ENCODE assay signal across 26 cellular contexts in genomic region chr5:125766706-125767105, GRCh38.
"Had no signal": no experiment of that assay in that cellular context is flagged by ENCODE, and none has a peak within 500 bp of the region (broad histone marks: within the 10 kb centered on the region; RNA-seq: fewer than 3 reads in every experiment).

No MANE protein-coding gene starts in this region.

- H3K9me3 ChIP-seq: colonic mucosa, esophagus muscularis mucosa, esophagus squamous epithelium, gastrocnemius medialis, heart left ventricle had no signal

- H3K36me3 ChIP-seq: colonic mucosa, esophagus muscularis mucosa, esophagus squamous epithelium, gastrocnemius medialis, gastroesophageal sphincter, heart left ventricle, heart right ventricle had no signal

- FAIRE-seq: colon, endothelial cell of umbilical vein had no signal

- H3K27ac ChIP-seq: colonic mucosa, coronary artery, dorsolateral prefrontal cortex, epithelial cell of prostate, esophagus muscularis mucosa, esophagus squamous epithelium, foreskin keratinocyte, gastrocnemius medialis, gastroesophageal sphincter, heart left ventricle, heart right ventricle had no signal

- H3K4me1 ChIP-seq: colonic mucosa, esophagus muscularis mucosa, esophagus squamous epithelium, foreskin keratinocyte, gastrocnemius medialis, gastroesophageal sphincter, heart left ventricle, heart right ventricle had no signal

- DNase-seq: colonic mucosa; cortex of kidney; dermis blood vessel endothelial cell; dorsolateral prefrontal cortex; effector CD4-positive, alpha-beta T cell; effector CD8-positive, alpha-beta T cell; effector memory CD4-positive, alpha-beta T cell; effector memory CD8-positive, alpha-beta T cell; endodermal cell; erythroblast; esophagus squamous epithelium; foreskin fibroblast; foreskin keratinocyte; foreskin melanocyte; gastrocnemius medialis; glutamatergic neuron; head of caudate nucleus; heart left ventricle; heart right ventricle had no signal

- H3K4me3 ChIP-seq: colonic mucosa, coronary artery, dorsolateral prefrontal cortex, esophagus muscularis mucosa, esophagus squamous epithelium, gastrocnemius medialis, gastroesophageal sphincter, heart left ventricle, heart right ventricle had no signal

- ATAC-seq: effector memory CD8-positive, alpha-beta T cell; esophagus mucosa; foreskin keratinocyte; gastrocnemius medialis; gastroesophageal sphincter; heart left ventricle; heart right ventricle had no signal

- H3K27me3 ChIP-seq: colonic mucosa, dorsolateral prefrontal cortex, esophagus muscularis mucosa, esophagus squamous epithelium, foreskin keratinocyte, gastrocnemius medialis, gastroesophageal sphincter, heart left ventricle, heart right ventricle had no signal
